Comparison of ENCODE assay signal across 1 cellular context in genomic region chr3:49120438-49121135, GRCh38.
TF ChIP-seq lines count a peak whose summit lies in the region.

Gene USP19 (minus strand): TSS chr3:49120823. CDS start chr3:49119145, 1,678 bp downstream.

TF ChIP-seq in HepG2, 621 proteins besides CTCF, POLR2A, EP300 and RAD21 (continued from another document and continues in another):
- peak; percentile 94 for TF ChIP-seq ZNF574 (CRISPR knock-in tag; IDR thresholded peaks at IDR 0.05)
- no peak for TF ChIP-seq MBNL3 (CRISPR knock-in tag; conservative IDR thresholded peaks at IDR 0.05)
- 0 out of 2 replicates have a peak, but pooled peaks have one; percentile 55 for TF ChIP-seq STAT5B (CRISPR knock-in tag; IDR thresholded peaks at IDR 0.05)
- TF ChIP-seq TGIF2 (CRISPR knock-in tag; IDR thresholded peaks at IDR 0.05), result peak; percentile 64; the same call in 1 of the 2 replicates
- peak; percentile 88 for TF ChIP-seq AGO2 (optimal IDR thresholded peaks at IDR 0.05; ENCODE audit: low read depth, low read length)
- TF ChIP-seq KDM3A (CRISPR knock-in tag; IDR thresholded peaks at IDR 0.05; ENCODE audit: low read depth), result peak; percentile 76; the same call in 1 of the 2 replicates
- peak; percentile 78 for TF ChIP-seq KLF6 (CRISPR knock-in tag; IDR thresholded peaks at IDR 0.05)
- peak; percentile 61; the same call in 1 of the 2 replicates for TF ChIP-seq ELF4 (CRISPR knock-in tag; IDR thresholded peaks at IDR 0.05; ENCODE audit: borderline replicate concordance)
- TF ChIP-seq PRDM4 (CRISPR knock-in tag; IDR thresholded peaks at IDR 0.05; ENCODE audit: borderline replicate concordance), result 0 out of 2 replicates have a peak, but pooled peaks have one; percentile 49
- TF ChIP-seq THAP7 (CRISPR knock-in tag; IDR thresholded peaks at IDR 0.05), result peak; percentile 86
- TF ChIP-seq ZNF747 (CRISPR knock-in tag; IDR thresholded peaks at IDR 0.05; ENCODE audit: borderline replicate concordance), result peak; percentile 76; the same call in 1 of the 2 replicates
- TF ChIP-seq SALL2 (CRISPR knock-in tag; IDR thresholded peaks at IDR 0.05), result peak; percentile 59
- TF ChIP-seq ARNTL (CRISPR knock-in tag; IDR thresholded peaks at IDR 0.05), result no peak
- TF ChIP-seq SRY (CRISPR knock-in tag; IDR thresholded peaks at IDR 0.05), result 0 out of 2 replicates have a peak, but pooled peaks have one; percentile 81
- TF ChIP-seq ERF (CRISPR knock-in tag; IDR thresholded peaks at IDR 0.05), result peak; percentile 90
- TF ChIP-seq MED13 (CRISPR knock-in tag; IDR thresholded peaks at IDR 0.05), result peak; percentile 72; the same call in 1 of the 2 replicates
- peak; percentile 96 for TF ChIP-seq ZFY (CRISPR knock-in tag; IDR thresholded peaks at IDR 0.05)
- TF ChIP-seq GPBP1L1 (CRISPR knock-in tag; IDR thresholded peaks at IDR 0.05), result no peak
- peak; percentile 78 for TF ChIP-seq ISL2 (CRISPR knock-in tag; IDR thresholded peaks at IDR 0.05)
- 0 out of 2 replicates have a peak, but pooled peaks have one; percentile 45 for TF ChIP-seq GMEB2 (CRISPR knock-in tag; IDR thresholded peaks at IDR 0.05; ENCODE audit: low read depth)
- peak; percentile 93 for TF ChIP-seq ZFX (CRISPR knock-in tag; IDR thresholded peaks at IDR 0.05; ENCODE audit: low read depth)
- TF ChIP-seq KDM2A (CRISPR knock-in tag; IDR thresholded peaks at IDR 0.05; ENCODE audit: borderline replicate concordance, low read depth), result peak; percentile 96
- no peak for TF ChIP-seq ZNF44 (CRISPR knock-in tag; IDR thresholded peaks at IDR 0.05)
- TF ChIP-seq ARNT (IDR thresholded peaks at IDR 0.05), result no peak
- peak; percentile 50; the same call in 1 of the 2 replicates for TF ChIP-seq ZNF556 (CRISPR knock-in tag; IDR thresholded peaks at IDR 0.05; ENCODE audit: borderline replicate concordance)
- peak; percentile 59 to 70; a peak in 3 of 4 replicates for TF ChIP-seq HMGXB4 (CRISPR knock-in tag; IDR thresholded peaks at IDR 0.05; ENCODE audit: borderline replicate concordance in 1 of 2, low read depth in 1 of 2)
- peak; percentile 74 for TF ChIP-seq ARID5B (CRISPR knock-in tag; IDR thresholded peaks at IDR 0.05)
- TF ChIP-seq ZBTB26 (CRISPR knock-in tag; IDR thresholded peaks at IDR 0.05; ENCODE audit: borderline replicate concordance), result no peak
- TF ChIP-seq ZKSCAN8 (CRISPR knock-in tag; IDR thresholded peaks at IDR 0.05; ENCODE audit: borderline replicate concordance), result peak; percentile 53; the same call in 1 of the 2 replicates
- TF ChIP-seq NFKBIZ (CRISPR knock-in tag; IDR thresholded peaks at IDR 0.05), result 0 out of 2 replicates have a peak, but pooled peaks have one; percentile 50
- TF ChIP-seq GFI1 (CRISPR knock-in tag; IDR thresholded peaks at IDR 0.05; ENCODE audit: borderline replicate concordance), result peak; percentile 67; the same call in 1 of the 2 replicates
- peak; percentile 66; the same call in 1 of the 2 replicates for TF ChIP-seq RXRB (CRISPR knock-in tag; IDR thresholded peaks at IDR 0.05; ENCODE audit: borderline replicate concordance)
- peak; percentile 20; the same call in 1 of the 2 replicates for TF ChIP-seq ZNF121 (CRISPR knock-in tag; IDR thresholded peaks at IDR 0.05)
- TF ChIP-seq ELF1 (CRISPR knock-in tag; IDR thresholded peaks at IDR 0.05), result peak; percentile 88
- TF ChIP-seq NCOR1 (IDR thresholded peaks at IDR 0.05; ENCODE audit: borderline replicate concordance, low read length), result no peak; the same call in 1 of the 2 replicates
- TF ChIP-seq BORCS8-MEF2B (CRISPR knock-in tag; IDR thresholded peaks at IDR 0.05), result peak; percentile 79
- TF ChIP-seq ZNF263 (CRISPR knock-in tag; IDR thresholded peaks at IDR 0.05), result peak; percentile 15; the same call in 1 of the 2 replicates
- peak; percentile 72 for TF ChIP-seq AGO1 (IDR thresholded peaks at IDR 0.05; ENCODE audit: low read depth, low read length, poor library complexity, severe bottlenecking)
- peak; percentile 78; the same call in 1 of the 2 replicates for TF ChIP-seq MYC (CRISPR knock-in tag; IDR thresholded peaks at IDR 0.05; ENCODE audit: borderline replicate concordance)
- 0 out of 2 replicates have a peak, but pooled peaks have one; percentile 57 for TF ChIP-seq ZNF230 (CRISPR knock-in tag; IDR thresholded peaks at IDR 0.05)
- peak; percentile 56; the same call in 1 of the 2 replicates for TF ChIP-seq HCFC1 (IDR thresholded peaks at IDR 0.05; ENCODE audit: low read depth, low read length)
- TF ChIP-seq MAX (IDR thresholded peaks at IDR 0.05), result peak; percentile 53
- no peak for TF ChIP-seq CEBPB (IDR thresholded peaks at IDR 0.05; ENCODE audit: borderline replicate concordance, low read depth, low read length)
- 0 out of 2 replicates have a peak, but pooled peaks have one; percentile 9 for TF ChIP-seq ZBTB46 (CRISPR knock-in tag; IDR thresholded peaks at IDR 0.05; ENCODE audit: borderline replicate concordance)
